12 cellular contexts compared by ENCODE assay signal in the genomic region with DNA sequence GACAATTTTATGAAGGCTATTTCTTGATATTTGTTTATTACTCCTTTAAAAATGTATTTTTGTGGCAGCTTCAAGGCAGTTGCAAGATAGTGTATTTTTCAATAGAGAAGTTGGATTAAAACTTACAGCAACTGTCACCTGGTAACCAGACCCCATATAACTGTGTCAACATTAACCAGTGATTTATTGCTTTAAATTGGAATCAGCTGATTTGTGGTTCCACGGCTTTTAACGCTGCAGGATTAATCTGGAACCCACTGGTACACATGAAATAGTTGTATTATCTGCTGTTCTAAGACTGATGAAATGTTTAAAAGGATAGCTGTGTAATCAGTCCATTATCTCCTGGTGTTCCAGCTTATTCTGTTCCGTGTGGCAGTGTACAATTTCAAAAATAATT.
A peak's percentile ranks its signal among the peaks of the same experiment; 100 is the strongest.
DNase-seq lines count a peak whose midpoint lies in the region; ATAC-seq and TF ChIP-seq lines count a peak whose summit lies in the region.
"Had no signal": no experiment of that assay in that cellular context is flagged by ENCODE, and none has a peak within 500 bp of the region (broad histone marks: within the 10 kb centered on the region; RNA-seq: fewer than 3 reads in every experiment).

No MANE protein-coding gene starts in this region.

- no peaks in the 10 kb centered on the region for H3K27me3 Mint-ChIP-seq in CD8-positive, alpha-beta T cell (ENCODE audit: low read depth)
- H3K27me3 Mint-ChIP-seq in activated CD8-positive, alpha-beta T cell treated with anti-CD3 and anti-CD28 coated beads, Interleukin-2, amount 10 ng/mL, durations not matched to agents 7 days and 5 days (ENCODE audit: low read depth), result no peaks in the 10 kb centered on the region

- no peaks in the 10 kb centered on the region for H3K9me3 ChIP-seq in CD8-positive, alpha-beta T cell (ENCODE audit: low read length)

- no peaks in the 10 kb centered on the region for H3K27me3 ChIP-seq in CD8-positive, alpha-beta T cell (ENCODE audit: insufficient read depth, low read length)

- H3K27ac ChIP-seq in CD8-positive, alpha-beta T cell (ENCODE audit: low read depth, low read length), result no peak overlapping the region
- H3K27ac ChIP-seq: 22Rv1, HL-60 had no signal

- ATAC-seq in CD8-positive, alpha-beta T cell, result no peak
- ATAC-seq in activated CD8-positive, alpha-beta T cell treated with anti-CD3 and anti-CD28 coated beads, Interleukin-2, amount 10 ng/mL, durations not matched to agents 7 days and 5 days, result no peak
- no peak for ATAC-seq in HG03280 (IDR thresholded peaks at IDR 0.05; ENCODE audit: unreplicated experiment)

- peaks cover 96% of the 10 kb centered on the region for H3K4me1 Mint-ChIP-seq in CD8-positive, alpha-beta T cell (ENCODE audit: low read depth)
- peaks cover 92% of the 10 kb centered on the region for H3K4me1 Mint-ChIP-seq in activated CD8-positive, alpha-beta T cell treated with anti-CD3 and anti-CD28 coated beads, Interleukin-2, amount 10 ng/mL, durations not matched to agents 7 days and 5 days (ENCODE audit: low read depth)

- TF ChIP-seq CTCF in CD8-positive, alpha-beta T cell (IDR thresholded peaks at IDR 0.05), result no peak

- peaks cover 94% of the 10 kb centered on the region for H3K36me3 Mint-ChIP-seq in CD8-positive, alpha-beta T cell
- peaks cover 96% of the 10 kb centered on the region for H3K36me3 Mint-ChIP-seq in activated CD8-positive, alpha-beta T cell treated with anti-CD3 and anti-CD28 coated beads, Interleukin-2, amount 10 ng/mL, durations not matched to agents 7 days and 5 days (ENCODE audit: low read depth)

- POLR2A ChIA-PET in CD8-positive, alpha-beta T cell (lab: Charles Lee), result interaction anchor here (0.6 to 1.8 kb wide), 4 partner anchors 12 to 48 kb away, joined by 3 to 5 read pairs (median 4); no protein-coding TSS in a partner anchor
- POLR2A ChIA-PET in activated CD8-positive, alpha-beta T cell treated with anti-CD3 and anti-CD28 coated beads, Interleukin-2, amount 10 ng/mL, durations not matched to agents 7 days and 5 days (lab: Charles Lee), result interaction anchor here (1.2 kb wide), 1 partner anchor 18 kb away, joined by 3 read pairs; no protein-coding TSS in a partner anchor

- H3K27ac Mint-ChIP-seq in CD8-positive, alpha-beta T cell, result peak overlapping the region; percentile 86
- H3K27ac Mint-ChIP-seq in activated CD8-positive, alpha-beta T cell treated with anti-CD3 and anti-CD28 coated beads, Interleukin-2, amount 10 ng/mL, durations not matched to agents 7 days and 5 days, result peak overlapping the region; percentile 31

- CTCF ChIA-PET in CD8-positive, alpha-beta T cell (lab: Charles Lee), result interaction anchor here (0.9 to 2.1 kb wide), 3 partner anchors 9 to 52 kb away, joined by 3 to 5 read pairs (median 3); no protein-coding TSS in a partner anchor
- CTCF ChIA-PET in activated CD8-positive, alpha-beta T cell treated with anti-CD3 and anti-CD28 coated beads, Interleukin-2, amount 10 ng/mL, durations not matched to agents 7 days and 5 days (lab: Charles Lee), result interaction anchor here (0.7 to 1.9 kb wide), 3 partner anchors 11 to 33 kb away, joined by 3 to 7 read pairs (median 3); no protein-coding TSS in a partner anchor

- no peak overlapping the region for H3K4me3 Mint-ChIP-seq in CD8-positive, alpha-beta T cell
- H3K4me3 Mint-ChIP-seq in activated CD8-positive, alpha-beta T cell treated with anti-CD3 and anti-CD28 coated beads, Interleukin-2, amount 10 ng/mL, durations not matched to agents 7 days and 5 days, result no peak overlapping the region

- no peak overlapping the region for H3K4me3 ChIP-seq in CD8-positive, alpha-beta T cell (ENCODE audit: low read depth, low read length)

- intact Hi-C loops in CD8-positive, alpha-beta T cell (cut with DNase I, micrococcal nuclease), result loop anchor here in 1 of 2 experiments (2.0 kb wide), 1 partner anchor 15 kb away; no protein-coding TSS in a partner anchor

- peaks cover 83% of the 10 kb centered on the region for H3K4me1 ChIP-seq in CD8-positive, alpha-beta T cell (ENCODE audit: insufficient read depth, low read length)

- DNase-seq in DMS153 (lab: John Stamatoyannopoulos, UW) (peak; percentile 0), DMS153 treated with DMSO at 0.1 percent for 48 hours (lab: John Stamatoyannopoulos, UW; ENCODE audit: unreplicated experiment) (no peak), left kidney (ENCODE audit: low read depth, low spot score) (peak; percentile 47), GM19240 (ENCODE audit: insufficient read length, low spot score) (no peak)
- DNase-seq in CD8-positive, alpha-beta T cell, result no peak
- DNase-seq in activated CD8-positive, alpha-beta T cell treated with anti-CD3 and anti-CD28 coated beads, Interleukin-2, amount 10 ng/mL, durations not matched to agents 7 days and 5 days, result no peak
- DNase-seq in stimulated activated CD4-positive, alpha-beta T cell treated with anti-CD3 and anti-CD28 coated beads, Interleukin-4, amount 100 ng/mL, for 1 hour, result no peak
- DNase-seq: cortex of kidney, NCI-H187 treated with DMSO at 0.1 percent for 48 hours had no signal

- H3K36me3 ChIP-seq in CD8-positive, alpha-beta T cell (ENCODE audit: insufficient read depth, low read length), result peaks cover 33% of the 10 kb centered on the region

- H3K9me3 Mint-ChIP-seq in CD8-positive, alpha-beta T cell, result peaks cover 8% of the 10 kb centered on the region
- H3K9me3 Mint-ChIP-seq in activated CD8-positive, alpha-beta T cell treated with anti-CD3 and anti-CD28 coated beads, Interleukin-2, amount 10 ng/mL, durations not matched to agents 7 days and 5 days (ENCODE audit: insufficient read depth), result no peaks in the 10 kb centered on the region

Comparison
In these comparisons a context has a peak if more than half of its experiments do, and no peak if none do; other contexts are left out.
1. DNase-seq: peak in DMS153 (single experiment) and left kidney (single experiment); none in DMS153 treated with DMSO at 0.1 percent for 48 hours (single experiment), CD8-positive, alpha-beta T cell (0 of 7), activated CD8-positive, alpha-beta T cell treated with anti-CD3 and anti-CD28 coated beads, Interleukin-2, amount 10 ng/mL, durations not matched to agents 7 days and 5 days (single experiment), GM19240 (single experiment) and stimulated activated CD4-positive, alpha-beta T cell treated with anti-CD3 and anti-CD28 coated beads, Interleukin-4, amount 100 ng/mL, for 1 hour (single experiment).